ENCODE assay signal across 8 cellular contexts in genomic region chr5:62403411-62404250, GRCh38. TPM values are rescaled to one million over a fixed set of nuclear protein-coding genes. Genes with fewer than 3 reads are reported as not detected.
A peak's percentile ranks its signal among the peaks of the same experiment; 100 is the strongest.
DNase-seq lines count a peak whose midpoint lies in the region; ATAC-seq and TF ChIP-seq lines count a peak whose summit lies in the region.

Gene DIMT1 (minus strand): TSS chr5:62403905. CDS start chr5:62403772, 133 bp downstream.

- H3K4me3 ChIP-seq in GM06990 (replicated peaks; ENCODE audit: low read depth, low read length) (peak within 1 kb of the TSS; percentile 86), suprapubic skin (peak within 1 kb of the TSS; percentile 59)

- DNase-seq in GM06990 (ENCODE audit: extremely low read depth, insufficient read length) (peak; percentile 95), NCI-H1092 (lab: John Stamatoyannopoulos, UW) (peak; percentile 92), globus pallidus (ENCODE audit: low spot score) (peak; percentile 98), nucleus accumbens (lab: John Stamatoyannopoulos, UW) (peak; percentile 66 to 98 (median 95)), suprapubic skin (ENCODE audit: low spot score in 2 of 2) (peak; percentile 97 to 98)

- TF ChIP-seq CTCF in GM06990 (IDR thresholded peaks at IDR 0.05; ENCODE audit: insufficient read depth, low read length, poor library complexity, severe bottlenecking) (no peak), suprapubic skin (IDR thresholded peaks at IDR 0.05) (no peak)

- no peaks in the 10 kb centered on the region for H3K9me3 ChIP-seq in suprapubic skin

- H3K4me1 Mint-ChIP-seq in activated naive CD4-positive, alpha-beta T cell treated with anti-CD3 and anti-CD28 coated beads, Interleukin-2, amount 50 U/mL, for 24 hours: peaks cover 23% of the 10 kb centered on the region

- no peak for TF ChIP-seq EP300 in suprapubic skin (IDR thresholded peaks at IDR 0.05)

- H3K27ac Mint-ChIP-seq in activated naive CD4-positive, alpha-beta T cell treated with anti-CD3 and anti-CD28 coated beads, Interleukin-2, amount 50 U/mL, for 24 hours: peak within 1 kb of the TSS; percentile 97

- no peaks in the 10 kb centered on the region for H3K9me3 Mint-ChIP-seq in activated naive CD4-positive, alpha-beta T cell treated with anti-CD3 and anti-CD28 coated beads, Interleukin-2, amount 50 U/mL, for 24 hours

- peak within 1 kb of the TSS; percentile 98 for H3K4me3 Mint-ChIP-seq in activated naive CD4-positive, alpha-beta T cell treated with anti-CD3 and anti-CD28 coated beads, Interleukin-2, amount 50 U/mL, for 24 hours

- no peaks in the 10 kb centered on the region for H3K27me3 ChIP-seq in GM06990 (replicated peaks; ENCODE audit: control insufficient read depth, insufficient read depth, low read length)
- no peaks in the 10 kb centered on the region for H3K27me3 ChIP-seq in suprapubic skin

- peak within 1 kb of the TSS; percentile 92 for H3K27ac ChIP-seq in suprapubic skin

- H3K36me3 ChIP-seq in GM06990 (ENCODE audit: control insufficient read depth, insufficient read depth, low read length) (no peaks in the 10 kb centered on the region; the same call in 1 of the 2 replicates), suprapubic skin (peaks cover 14% of the 10 kb centered on the region)

- WGBS in suprapubic skin: under 1% methylated on average over 48 of the region's 66 CpGs

- ATAC-seq in HG02588 (IDR thresholded peaks at IDR 0.05; ENCODE audit: unreplicated experiment): peak; percentile 98
- ATAC-seq in SK-N-SH treated with all-trans-retinoic acid at 6 μM for 48 hours: peak; percentile 99

- peak in 1 of 2 donors; percentile 42 for TF ChIP-seq POLR2A in suprapubic skin (IDR thresholded peaks at IDR 0.05)

- H3K27me3 Mint-ChIP-seq in activated naive CD4-positive, alpha-beta T cell treated with anti-CD3 and anti-CD28 coated beads, Interleukin-2, amount 50 U/mL, for 24 hours: no peaks in the 10 kb centered on the region

- peaks cover 18% of the 10 kb centered on the region for H3K4me1 ChIP-seq in suprapubic skin

- H3K36me3 Mint-ChIP-seq in activated naive CD4-positive, alpha-beta T cell treated with anti-CD3 and anti-CD28 coated beads, Interleukin-2, amount 50 U/mL, for 24 hours: peaks cover 11% of the 10 kb centered on the region

TF ChIP-seq in SK-N-SH treated with all-trans-retinoic acid at 6 μM for 48 hours, 23 proteins besides CTCF, POLR2A, EP300 and RAD21:
- TF ChIP-seq TSHZ2 (CRISPR knock-in tag; IDR thresholded peaks at IDR 0.05): no peak
- no peak for TF ChIP-seq PPARA (CRISPR knock-in tag; IDR thresholded peaks at IDR 0.05; ENCODE audit: borderline replicate concordance)
- no peak for TF ChIP-seq ZNF565 (CRISPR knock-in tag; conservative IDR thresholded peaks at IDR 0.05; ENCODE audit: low read depth)
- TF ChIP-seq ZFP30 (CRISPR knock-in tag; IDR thresholded peaks at IDR 0.05): no peak
- TF ChIP-seq SNAI2 (CRISPR knock-in tag; IDR thresholded peaks at IDR 0.05): no peak
- no peak for TF ChIP-seq CREB5 (CRISPR knock-in tag; IDR thresholded peaks at IDR 0.05; ENCODE audit: low read depth)
- no peak for TF ChIP-seq CSRNP3 (CRISPR knock-in tag; IDR thresholded peaks at IDR 0.05)
- no peak for TF ChIP-seq TOX (CRISPR knock-in tag; IDR thresholded peaks at IDR 0.05; ENCODE audit: borderline replicate concordance)
- no peak for TF ChIP-seq BACH2 (CRISPR knock-in tag; IDR thresholded peaks at IDR 0.05; ENCODE audit: borderline replicate concordance)
- no peak for TF ChIP-seq POU6F1 (CRISPR knock-in tag; IDR thresholded peaks at IDR 0.05; ENCODE audit: borderline replicate concordance, low read depth)
- TF ChIP-seq CSDC2 (CRISPR knock-in tag; IDR thresholded peaks at IDR 0.05): no peak
- TF ChIP-seq TCF4 (CRISPR knock-in tag; IDR thresholded peaks at IDR 0.05; ENCODE audit: borderline replicate concordance): no peak
- TF ChIP-seq RARB (CRISPR knock-in tag; IDR thresholded peaks at IDR 0.05): no peak
- TF ChIP-seq ZFP3 (CRISPR knock-in tag; IDR thresholded peaks at IDR 0.05): no peak
- TF ChIP-seq GLIS3 (CRISPR knock-in tag; IDR thresholded peaks at IDR 0.05): no peak
- TF ChIP-seq ISL1 (CRISPR knock-in tag; IDR thresholded peaks at IDR 0.05): no peak
- no peak for TF ChIP-seq ARNTL (CRISPR knock-in tag; IDR thresholded peaks at IDR 0.05; ENCODE audit: borderline replicate concordance, low read depth)
- no peak for TF ChIP-seq ZNF8 (CRISPR knock-in tag; IDR thresholded peaks at IDR 0.05)

RNA-seq across cellular contexts. Expression of gene DIMT1, which starts in this region (rescaled TPM):
- total RNA-seq in suprapubic skin: 10 to 100 TPM; 11.7 to 24.8 (median 19.0) TPM

Comparison
In these comparisons a context has a peak if more than half of its experiments do, and no peak if none do; other contexts are left out.
1. Peak in every context shown above with its lines: DNase-seq, ATAC-seq, H3K4me3 ChIP-seq and H3K27ac ChIP-seq.